ENCODE assay signal across 21 cellular contexts in the genomic region with DNA sequence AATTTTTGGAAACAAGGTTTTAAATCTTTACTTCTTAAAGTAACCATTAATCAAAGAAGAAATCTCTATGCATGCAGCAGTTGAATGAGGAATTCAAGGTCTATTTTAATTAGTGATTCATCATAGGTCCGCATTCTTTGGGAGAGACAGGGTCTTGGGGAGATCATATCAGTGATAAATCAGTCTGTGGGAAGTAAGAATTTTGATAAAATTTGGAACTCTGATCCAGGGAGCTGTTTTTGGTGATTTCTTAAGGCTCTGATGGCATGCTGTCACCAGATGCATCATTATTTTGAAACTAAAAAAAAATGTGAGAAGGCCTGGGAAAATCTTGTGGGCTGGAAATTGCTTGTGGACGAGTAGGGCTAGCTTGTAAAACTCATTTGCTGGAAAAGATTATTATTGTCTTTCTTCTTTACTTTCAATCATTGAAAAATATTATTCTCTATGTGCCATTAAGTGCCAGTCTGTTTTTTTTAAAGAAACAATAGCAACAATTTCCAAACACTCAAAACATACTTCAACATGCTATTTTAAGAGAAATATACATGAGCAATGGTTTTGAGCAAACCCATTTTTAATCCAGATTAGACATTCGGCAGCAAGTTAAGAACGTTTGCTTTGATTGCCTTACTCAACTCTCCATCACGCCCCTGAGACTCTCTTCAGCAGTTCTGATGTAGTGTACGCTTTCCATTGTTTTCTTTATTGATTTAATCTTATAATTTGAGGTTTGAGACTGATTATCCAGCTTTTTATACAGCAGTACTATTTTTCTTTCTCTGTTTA.
DNase-seq lines count a peak whose midpoint lies in the region; ATAC-seq, FAIRE-seq and TF ChIP-seq lines count a peak whose summit lies in the region.
"Had no signal": no experiment of that assay in that cellular context is flagged by ENCODE, and none has a peak within 500 bp of the region (broad histone marks: within the 10 kb centered on the region; RNA-seq: fewer than 3 reads in every experiment).

No MANE protein-coding gene starts in this region.

- peak overlapping the region; percentile 89 for H3K27ac ChIP-seq in SJSA1
- H3K27ac ChIP-seq: coronary artery, gastrocnemius medialis, left ventricle myocardium inferior, transverse colon had no signal

- no peak for TF ChIP-seq POLR2A in GM12892 (IDR thresholded peaks at IDR 0.05; ENCODE audit: low read depth, low read length)

- TF ChIP-seq CTCF in fibroblast of villous mesenchyme (IDR thresholded peaks at IDR 0.05; ENCODE audit: insufficient read depth, low read depth, low read length), result no peak

- ATAC-seq in HG02840 (IDR thresholded peaks at IDR 0.05; ENCODE audit: low FRiP score, unreplicated experiment), result no peak
- ATAC-seq: gastrocnemius medialis; GM12878; mucosa of descending colon; right cardiac atrium; stimulated activated naive CD8-positive, alpha-beta T cell treated with anti-CD3 and anti-CD28 coated beads, Interleukin-15, Interleukin-2, amounts not matched to agents 100 U/mL and 50 U/mL, for 24 hours had no signal

- no peaks in the 10 kb centered on the region for H3K36me3 ChIP-seq in SJSA1
- H3K36me3 ChIP-seq: gastrocnemius medialis, left ventricle myocardium inferior, transverse colon had no signal

- H3K9me3 ChIP-seq in SJSA1 (replicated peaks), result no peaks in the 10 kb centered on the region
- H3K9me3 ChIP-seq: gastrocnemius medialis, left ventricle myocardium inferior, mucosa of descending colon, transverse colon had no signal

- H3K4me3 ChIP-seq in SJSA1 (no peak overlapping the region), fibroblast of villous mesenchyme (ENCODE audit: low read depth, low read length) (no peak overlapping the region)
- H3K4me3 ChIP-seq: coronary artery, gastrocnemius medialis, GM12878, left ventricle myocardium inferior, mucosa of descending colon, transverse colon had no signal

- H3K27me3 ChIP-seq in SJSA1 (replicated peaks), result no peaks in the 10 kb centered on the region
- H3K27me3 ChIP-seq: gastrocnemius medialis had no signal

- DNase-seq in A172 (ENCODE audit: low spot score), result peak; percentile 96
- DNase-seq in GM04504 (ENCODE audit: low read depth), result peak; percentile 71
- peak in 1 of 2 experiments; percentile 55 for DNase-seq in SJSA1 (ENCODE audit: low read depth in 1 of 2, low spot score in 2 of 2)
- DNase-seq in fibroblast of villous mesenchyme (ENCODE audit: low read depth), result peak; percentile 20
- no peak for DNase-seq in effector CD4-positive, alpha-beta T cell
- DNase-seq in GM12892 (ENCODE audit: insufficient read length), result no peak
- DNase-seq in HuH-7.5 (ENCODE audit: low spot score), result no peak
- DNase-seq: activated CD4-positive, alpha-beta T cell treated with anti-CD3 and anti-CD28 coated beads, Interleukin-2, amount 50 U/mL, for 4 hours; activated naive CD4-positive, alpha-beta T cell treated with anti-CD3 and anti-CD28 coated beads for 36 hours; activated T-cell treated with anti-CD3 and anti-CD28 coated beads, Interleukin-2, amount 50 U/mL, for 1 hour; gastrocnemius medialis; left ventricle myocardium inferior; mucosa of descending colon; NCI-H1105 treated with DMSO at 0.1 percent for 48 hours; right cardiac atrium; stimulated activated naive CD8-positive, alpha-beta T cell treated with anti-CD3 and anti-CD28 coated beads, Interleukin-15, Interleukin-2, amounts not matched to agents 100 U/mL and 50 U/mL, for 24 hours; T-helper 1 cell; transverse colon had no signal

- FAIRE-seq in GM12892 (lab: Jason Lieb, UNC), result no peak
- FAIRE-seq: GM12878 had no signal

- H3K4me1 ChIP-seq in SJSA1 (replicated peaks), result peaks cover 36% of the 10 kb centered on the region
- H3K4me1 ChIP-seq: gastrocnemius medialis, transverse colon had no signal

Comparison
In these comparisons a context has a peak if more than half of its experiments do, and no peak if none do; other contexts are left out.
1. DNase-seq: peak in A172 (single experiment), GM04504 (single experiment) and fibroblast of villous mesenchyme (single experiment); none in effector CD4-positive, alpha-beta T cell (single experiment), GM12892 (single experiment) and HuH-7.5 (single experiment).